20 cellular contexts compared by ENCODE assay signal in genomic region chr1:189205863-189206262, GRCh38.
A peak's percentile ranks its signal among the peaks of the same experiment; 100 is the strongest.
DNase-seq lines count a peak whose midpoint lies in the region; TF ChIP-seq lines count a peak whose summit lies in the region.
"Had no signal": no experiment of that assay in that cellular context is flagged by ENCODE, and none has a peak within 500 bp of the region (broad histone marks: within the 10 kb centered on the region; RNA-seq: fewer than 3 reads in every experiment).

No MANE protein-coding gene starts in this region.

- peak overlapping the region; percentile 80; the same call in 1 of the 2 replicates for H2AFZ ChIP-seq in SK-N-SH (ENCODE audit: low read depth)
- peak overlapping the region; percentile 40 for H2AFZ ChIP-seq in neuronal stem cell (ENCODE audit: low read length)
- no peak overlapping the region for H2AFZ ChIP-seq in neural progenitor cell (replicated peaks)

- peak; percentile 60 for DNase-seq in HCEC 1CT
- no peak for DNase-seq in SK-N-SH
- DNase-seq in fibroblast of peridontal ligament (ENCODE audit: extremely low read depth), result peak; percentile 52
- no peak for DNase-seq in neuronal stem cell (ENCODE audit: low spot score)
- no peak for DNase-seq in SW 1271 (lab: John Stamatoyannopoulos, UW)
- DNase-seq in neural progenitor cell (ENCODE audit: low spot score), result no peak
- no peak for DNase-seq in mesendoderm
- DNase-seq in stimulated activated CD4-positive, alpha-beta T cell treated with anti-CD3 and anti-CD28 coated beads, Interleukin-4, amount 100 ng/mL, for 1 hour, result no peak
- DNase-seq: CD4-positive, CD25-positive, alpha-beta regulatory T cell; DMS79; H9; KG1; NCI-H1092 treated with DMSO at 0.1 percent for 48 hours; NCI-H1436 treated with DMSO at 0.1 percent for 48 hours; NCI-H2029; NCI-H345; NCI-H524; NCI-H774 had no signal

- H3K4me2 ChIP-seq in SK-N-SH (peak overlapping the region; percentile 48; the same call in 1 of the 2 replicates), neuronal stem cell (ENCODE audit: insufficient read depth, low read length, poor library complexity, severe bottlenecking) (no peak overlapping the region), neural progenitor cell (no peak overlapping the region), mesendoderm (ENCODE audit: low read length) (no peak overlapping the region)

- no peaks in the 10 kb centered on the region for H3K79me2 ChIP-seq in SK-N-SH (ENCODE audit: insufficient read depth)
- no peaks in the 10 kb centered on the region for H3K79me2 ChIP-seq in neural progenitor cell (ENCODE audit: low read depth)
- H3K79me2 ChIP-seq in mesendoderm (ENCODE audit: control insufficient read depth, insufficient read depth, low read length), result no peaks in the 10 kb centered on the region

- no peak overlapping the region for H4K91ac ChIP-seq in neuronal stem cell (ENCODE audit: low read depth, low read length, poor library complexity)

- CTCF ChIA-PET in SK-N-SH (lab: Yijun Ruan, JAX), result interaction anchor here (1.3 kb wide), 1 partner anchor 224 kb away, joined by 4 read pairs; no protein-coding TSS in a partner anchor

- no peak overlapping the region for H3K4me3 Mint-ChIP-seq in neural progenitor cell
- H3K4me3 Mint-ChIP-seq: CD4-positive, CD25-positive, alpha-beta regulatory T cell; H9 had no signal

- H3K36me3 ChIP-seq in SK-N-SH (replicated peaks in 1 of 2; ENCODE audit: control insufficient read depth in 1 of 2, insufficient read depth in 2 of 2, low read length in 1 of 2) (no peaks in the 10 kb centered on the region), neuronal stem cell (replicated peaks in 1 of 2; ENCODE audit: control insufficient read depth in 2 of 2, insufficient read depth in 2 of 2, low read length in 2 of 2) (no peaks in the 10 kb centered on the region), neural progenitor cell (no peaks in the 10 kb centered on the region), mesendoderm (ENCODE audit: control insufficient read depth, insufficient read depth, low read length) (no peaks in the 10 kb centered on the region)
- H3K36me3 ChIP-seq: SJSA1 had no signal

- H3K27ac ChIP-seq in SK-N-SH (ENCODE audit: low read depth in 2 of 2, low read length in 1 of 2) (peak overlapping the region in 1 of 2 experiments; percentile 42; a peak in 3 of 4 replicates), neuronal stem cell (replicated peaks; ENCODE audit: low read length) (no peak overlapping the region), neural progenitor cell (no peak overlapping the region), mesendoderm (ENCODE audit: low read depth, low read length) (no peak overlapping the region)
- H3K27ac ChIP-seq: SJSA1 had no signal

- no peaks in the 10 kb centered on the region for H3K9me2 ChIP-seq in SK-N-SH

- no peaks in the 10 kb centered on the region for H3K27me3 Mint-ChIP-seq in neural progenitor cell (ENCODE audit: insufficient read depth, low read depth)
- H3K27me3 Mint-ChIP-seq: CD4-positive, CD25-positive, alpha-beta regulatory T cell had no signal

- no peak overlapping the region for H2BK5ac ChIP-seq in neuronal stem cell (ENCODE audit: low read length)
- no peak overlapping the region for H2BK5ac ChIP-seq in mesendoderm (ENCODE audit: low read length)

- no peaks in the 10 kb centered on the region for H3K36me3 Mint-ChIP-seq in neural progenitor cell
- H3K36me3 Mint-ChIP-seq: CD4-positive, CD25-positive, alpha-beta regulatory T cell had no signal

- no peaks in the 10 kb centered on the region for H3K4me1 Mint-ChIP-seq in neural progenitor cell
- H3K4me1 Mint-ChIP-seq: CD4-positive, CD25-positive, alpha-beta regulatory T cell; H9 had no signal

- TF ChIP-seq RAD21 in SK-N-SH (IDR thresholded peaks at IDR 0.05; ENCODE audit: low read length), result no peak

- H3K9me3 Mint-ChIP-seq in neural progenitor cell, result peaks cover 6% of the 10 kb centered on the region

- H4K8ac ChIP-seq in neuronal stem cell (ENCODE audit: low read depth, low read length) (no peak overlapping the region), mesendoderm (ENCODE audit: low read depth, low read length) (no peak overlapping the region)

- POLR2A ChIA-PET in SK-N-SH (lab: Yijun Ruan, JAX), result no interaction called here

- H2AK5ac ChIP-seq in neuronal stem cell (ENCODE audit: low read depth, low read length) (no peak overlapping the region), mesendoderm (ENCODE audit: low read length) (no peak overlapping the region)

- no peak overlapping the region for H2BK12ac ChIP-seq in neuronal stem cell (ENCODE audit: low read length)

- H3K4me3 ChIP-seq in SK-N-SH (ENCODE audit: low read depth in 2 of 2, low read length in 1 of 2) (no peak overlapping the region), neuronal stem cell (ENCODE audit: low read length in 2 of 2) (no peak overlapping the region), neural progenitor cell (no peak overlapping the region), mesendoderm (ENCODE audit: low read length) (no peak overlapping the region)
- H3K4me3 ChIP-seq: GM12878, SJSA1 had no signal

- no peak overlapping the region for H3K23ac ChIP-seq in neuronal stem cell (ENCODE audit: low read depth, low read length, poor library complexity)
- no peak overlapping the region for H3K23ac ChIP-seq in mesendoderm (ENCODE audit: low read length)

- H4K5ac ChIP-seq in mesendoderm (ENCODE audit: low read length), result no peak overlapping the region

- H3F3A ChIP-seq in SK-N-SH (replicated peaks; ENCODE audit: insufficient read depth), result peaks cover 5% of the 10 kb centered on the region
- H3F3A ChIP-seq in neural progenitor cell (ENCODE audit: low read depth), result no peaks in the 10 kb centered on the region

- H3K18ac ChIP-seq in neuronal stem cell (ENCODE audit: low read length) (no peak overlapping the region), mesendoderm (ENCODE audit: low read length) (no peak overlapping the region)

- 11% methylated on average over 2 of the region's 2 CpGs for WGBS in SK-N-SH (ENCODE audit: low lambda C conversion rate)
- no CpG with 5 or more reads among the region's 2 CpGs for WGBS in neuronal stem cell (ENCODE audit: extremely low coverage in 2 of 2, insufficient read length in 2 of 2, insufficient replicate concordance in 1 of 2), 2 donors
- WGBS in mesendoderm (ENCODE audit: extremely low coverage, insufficient coverage, low lambda C conversion rate), result no CpG with 5 or more reads among the region's 2 CpGs

- no peak overlapping the region for H3K9ac ChIP-seq in SK-N-SH
- no peak overlapping the region for H3K9ac ChIP-seq in neuronal stem cell (ENCODE audit: low read depth, low read length, poor library complexity)
- H3K9ac ChIP-seq in neural progenitor cell, result no peak overlapping the region
- H3K9ac ChIP-seq in mesendoderm (ENCODE audit: low read length), result no peak overlapping the region

- no peak overlapping the region for H3K56ac ChIP-seq in mesendoderm (ENCODE audit: low read length)

- H3K27me3 ChIP-seq in SK-N-SH (ENCODE audit: insufficient read depth), result no peaks in the 10 kb centered on the region
- no peaks in the 10 kb centered on the region for H3K27me3 ChIP-seq in neuronal stem cell (ENCODE audit: control insufficient read depth in 3 of 3, insufficient read depth in 3 of 3, low read depth in 1 of 3, low read length in 3 of 3)
- no peaks in the 10 kb centered on the region for H3K27me3 ChIP-seq in neural progenitor cell
- H3K27me3 ChIP-seq in mesendoderm (ENCODE audit: insufficient read depth, low read length, poor library complexity), result no peaks in the 10 kb centered on the region
- H3K27me3 ChIP-seq: SJSA1 had no signal

- H3K4ac ChIP-seq in neuronal stem cell (ENCODE audit: low read length), result no peak overlapping the region
- H3K4ac ChIP-seq in mesendoderm (ENCODE audit: low read depth, low read length), result no peak overlapping the region

- H3K79me1 ChIP-seq in neuronal stem cell (ENCODE audit: low read depth, low read length) (no peaks in the 10 kb centered on the region), mesendoderm (ENCODE audit: low read length) (no peaks in the 10 kb centered on the region)

- 0 out of 4 replicates have a peak, but pooled peaks of 1 of the 2 experiments have one; percentile 24 for TF ChIP-seq EP300 in SK-N-SH (IDR thresholded peaks at IDR 0.05; ENCODE audit: borderline replicate concordance in 1 of 2, low read depth in 1 of 2, low read length in 1 of 2)

- no peak for TF ChIP-seq CTCF in SK-N-SH (IDR thresholded peaks at IDR 0.05)
- no peak for TF ChIP-seq CTCF in neural progenitor cell (IDR thresholded peaks at IDR 0.05)

- H3K9me3 ChIP-seq in SK-N-SH (no peaks in the 10 kb centered on the region), neuronal stem cell (replicated peaks in 1 of 2; ENCODE audit: control insufficient read depth in 2 of 2, insufficient read depth in 1 of 2, low read depth in 1 of 2, low read length in 2 of 2) (no peaks in the 10 kb centered on the region), neural progenitor cell (ENCODE audit: low read depth) (no peaks in the 10 kb centered on the region)
- H3K9me3 ChIP-seq: SJSA1 had no signal

- H4K20me1 ChIP-seq in SK-N-SH (ENCODE audit: insufficient read depth) (no peaks in the 10 kb centered on the region), neural progenitor cell (ENCODE audit: low read depth) (no peaks in the 10 kb centered on the region)

- no peak overlapping the region for H3K14ac ChIP-seq in neuronal stem cell (ENCODE audit: low read length)

- H2BK15ac ChIP-seq in neuronal stem cell (ENCODE audit: low read length) (no peak overlapping the region), mesendoderm (replicated peaks; ENCODE audit: low read depth) (no peak overlapping the region)

- H2BK120ac ChIP-seq in neuronal stem cell (ENCODE audit: low read depth, low read length) (no peak overlapping the region), mesendoderm (ENCODE audit: low read depth, low read length) (no peak overlapping the region)

- H3K27ac Mint-ChIP-seq in neural progenitor cell, result no peak overlapping the region
- H3K27ac Mint-ChIP-seq: CD4-positive, CD25-positive, alpha-beta regulatory T cell; H9 had no signal

- peaks cover 0 to 8% of the 10 kb centered on the region in 2 experiments; a peak in 2 of 4 replicates for H3K4me1 ChIP-seq in SK-N-SH (ENCODE audit: control insufficient read depth in 1 of 2, insufficient read depth in 2 of 2, low read depth in 1 of 2, low read length in 1 of 2)
- no peaks in the 10 kb centered on the region for H3K4me1 ChIP-seq in neuronal stem cell (ENCODE audit: control insufficient read depth in 2 of 2, insufficient read depth in 1 of 2, low read depth in 1 of 2, low read length in 2 of 2)
- no peaks in the 10 kb centered on the region for H3K4me1 ChIP-seq in neural progenitor cell
- no peaks in the 10 kb centered on the region for H3K4me1 ChIP-seq in mesendoderm (ENCODE audit: control insufficient read depth, low read depth, low read length)
- H3K4me1 ChIP-seq: SJSA1 had no signal

TF ChIP-seq in SK-N-SH, 30 proteins besides CTCF, POLR2A, EP300 and RAD21 (continues in another document):
- peak; percentile 30 for TF ChIP-seq JUND (IDR thresholded peaks at IDR 0.05)
- TF ChIP-seq NRF1 (IDR thresholded peaks at IDR 0.05; ENCODE audit: low read depth, low read length), result no peak

Comparison
In these comparisons a context has a peak if more than half of its experiments do, and no peak if none do; other contexts are left out.
1. DNase-seq: peak in HCEC 1CT (single experiment) and fibroblast of peridontal ligament (single experiment); none in SK-N-SH (single experiment), neuronal stem cell (single experiment), SW 1271 (0 of 2), neural progenitor cell (single experiment), mesendoderm (single experiment) and stimulated activated CD4-positive, alpha-beta T cell treated with anti-CD3 and anti-CD28 coated beads, Interleukin-4, amount 100 ng/mL, for 1 hour (single experiment).